In the genomic region with DNA sequence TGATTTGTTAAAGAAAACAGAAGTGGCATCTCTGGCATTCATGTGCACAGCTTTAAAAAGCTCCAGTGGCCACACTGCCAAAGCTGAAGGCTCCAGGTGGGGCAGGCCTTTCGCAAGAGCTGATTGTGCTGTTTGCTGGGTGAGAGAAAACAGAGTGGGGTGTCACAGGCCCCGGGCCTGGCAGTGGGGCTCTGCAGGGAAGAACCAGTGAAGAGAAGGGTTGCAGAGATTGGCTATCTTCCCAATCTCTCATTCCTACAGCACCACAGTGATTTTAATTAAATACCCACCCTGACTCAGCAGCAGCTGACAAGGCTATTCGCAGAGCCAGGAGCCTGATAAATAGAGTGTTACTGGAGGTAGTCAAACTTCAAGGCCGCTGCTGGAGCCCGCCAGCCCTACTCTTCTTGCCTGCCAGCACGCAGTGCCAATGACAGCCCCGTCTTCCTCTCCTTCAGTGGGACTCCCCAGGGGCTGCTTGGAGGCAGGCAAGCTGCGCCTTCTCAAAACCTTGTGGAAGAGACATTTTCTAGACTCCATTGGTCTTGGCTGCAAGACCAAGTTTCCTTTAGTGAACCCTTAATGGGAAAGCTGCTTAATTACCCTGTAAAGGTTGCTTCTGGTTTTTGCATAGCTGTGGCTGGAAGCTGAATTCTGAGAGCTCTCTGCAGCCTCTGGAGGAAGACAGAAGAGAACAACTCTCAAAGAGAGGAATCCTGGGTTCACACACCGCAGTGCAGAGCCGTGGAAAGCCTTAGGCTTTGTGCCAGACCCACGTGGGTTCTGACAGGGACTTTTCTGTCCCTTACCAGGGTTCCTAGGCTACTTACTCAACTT, we compare ENCODE assay signal across 16 cellular contexts.
DNase-seq lines count a peak whose midpoint lies in the region; ATAC-seq and TF ChIP-seq lines count a peak whose summit lies in the region.
"Had no signal": no experiment of that assay in that cellular context is flagged by ENCODE, and none has a peak within 500 bp of the region (broad histone marks: within the 10 kb centered on the region; RNA-seq: fewer than 3 reads in every experiment).

No MANE protein-coding gene starts in this region.

- no peak for TF ChIP-seq POLR2A in upper lobe of left lung (IDR thresholded peaks at IDR 0.05)

- H3K9me3 ChIP-seq in mesodermal cell (ENCODE audit: control insufficient read depth, low read length) (no peaks in the 10 kb centered on the region), upper lobe of left lung (no peaks in the 10 kb centered on the region)

- 61 to 68% methylated on average over 7 to 9 of the region's 11 CpGs for WGBS in mesodermal cell (ENCODE audit: insufficient coverage in 2 of 2), 2 experiments
- 56 to 65% methylated on average over 10 to 11 of the region's 11 CpGs for WGBS in upper lobe of left lung, 2 donors

- no peak overlapping the region for H3K4me3 Mint-ChIP-seq in activated T-helper 2 cell treated with anti-CD3 and anti-CD28 coated beads, Interferon-gamma antibody, Interleukin-2, Interleukin-4, amounts not matched to agents 10 μg/mL and 5 μg/mL and 100 μg/mL, durations not matched to agents 14 hours and 24 hours and 36 hours (ENCODE audit: low read depth)
- H3K4me3 Mint-ChIP-seq: activated naive CD8-positive, alpha-beta T cell treated with anti-CD3 and anti-CD28 coated beads for 36 hours; nephron; stimulated activated naive CD8-positive, alpha-beta T cell treated with anti-CD3 and anti-CD28 coated beads, Interleukin-15, amount 100 ng/mL, for 72 hours had no signal

- no peak for TF ChIP-seq EP300 in upper lobe of left lung (IDR thresholded peaks at IDR 0.05)

- intact Hi-C loops in Right ventricle myocardium inferior (cut with DNase I) = loop anchor here (5.0 to 10.0 kb wide), 3 partner anchors 95 to 323 kb away; no protein-coding TSS in a partner anchor
- intact Hi-C loops in cardiac septum (cut with DNase I) = loop anchor here (10.0 kb wide), 1 partner anchor 197 kb away; no protein-coding TSS in a partner anchor
- intact Hi-C loops in activated T-helper 2 cell treated with anti-CD3 and anti-CD28 coated beads, Interferon-gamma antibody, Interleukin-2, Interleukin-4, amounts not matched to agents 10 μg/mL and 5 μg/mL and 100 μg/mL, durations not matched to agents 14 hours and 24 hours and 36 hours (cut with micrococcal nuclease) = no loop called here

- H3K27me3 ChIP-seq in upper lobe of left lung = no peaks in the 10 kb centered on the region

- no peak overlapping the region for H3K4me3 ChIP-seq in fibroblast of mammary gland (ENCODE audit: control insufficient read depth, low read depth, low read length)
- H3K4me3 ChIP-seq in mesodermal cell (ENCODE audit: extremely low read depth, insufficient read depth, low read length, poor library complexity, severe bottlenecking) = no peak overlapping the region
- H3K4me3 ChIP-seq in upper lobe of left lung = no peak overlapping the region
- H3K4me3 ChIP-seq: A549 had no signal

- no peaks in the 10 kb centered on the region for H3K9me3 Mint-ChIP-seq in activated T-helper 2 cell treated with anti-CD3 and anti-CD28 coated beads, Interferon-gamma antibody, Interleukin-2, Interleukin-4, amounts not matched to agents 10 μg/mL and 5 μg/mL and 100 μg/mL, durations not matched to agents 14 hours and 24 hours and 36 hours
- H3K9me3 Mint-ChIP-seq: activated naive CD8-positive, alpha-beta T cell treated with anti-CD3 and anti-CD28 coated beads for 36 hours; nephron; stimulated activated naive CD8-positive, alpha-beta T cell treated with anti-CD3 and anti-CD28 coated beads, Interleukin-15, amount 100 ng/mL, for 72 hours had no signal

- peak; percentile 92 for ATAC-seq in Right ventricle myocardium inferior
- ATAC-seq in upper lobe of left lung (ENCODE audit: low FRiP score in 2 of 2) = peak; percentile 50 to 53
- no peak for ATAC-seq in GM21390 (IDR thresholded peaks at IDR 0.05; ENCODE audit: unreplicated experiment)
- ATAC-seq: stimulated activated naive CD8-positive, alpha-beta T cell treated with anti-CD3 and anti-CD28 coated beads, Interleukin-15, amount 100 ng/mL, for 72 hours had no signal

- H3K27ac ChIP-seq in mesodermal cell (ENCODE audit: low read depth, low read length, severe bottlenecking) = peak overlapping the region; percentile 55
- H3K27ac ChIP-seq in upper lobe of left lung = no peak overlapping the region
- H3K27ac ChIP-seq: A549 had no signal

- no peak overlapping the region for H3K27ac Mint-ChIP-seq in activated T-helper 2 cell treated with anti-CD3 and anti-CD28 coated beads, Interferon-gamma antibody, Interleukin-2, Interleukin-4, amounts not matched to agents 10 μg/mL and 5 μg/mL and 100 μg/mL, durations not matched to agents 14 hours and 24 hours and 36 hours
- H3K27ac Mint-ChIP-seq: activated naive CD8-positive, alpha-beta T cell treated with anti-CD3 and anti-CD28 coated beads for 36 hours; stimulated activated naive CD8-positive, alpha-beta T cell treated with anti-CD3 and anti-CD28 coated beads, Interleukin-15, amount 100 ng/mL, for 72 hours had no signal

- DNase-seq in Right ventricle myocardium inferior (ENCODE audit: missing footprints) = peak; percentile 77
- no peak for DNase-seq in cardiac septum (ENCODE audit: low spot score)
- peak; percentile 14 for DNase-seq in fibroblast of mammary gland (ENCODE audit: low read depth)
- DNase-seq in upper lobe of left lung = peak in 1 of 2 donors; percentile 32
- no peak for DNase-seq in HuH-7.5 (ENCODE audit: low spot score)
- DNase-seq in activated T-helper 2 cell treated with anti-CD3 and anti-CD28 coated beads, Interferon-gamma antibody, Interleukin-2, Interleukin-4, amounts not matched to agents 10 μg/mL and 5 μg/mL and 100 μg/mL, durations not matched to agents 14 hours and 24 hours and 36 hours (ENCODE audit: low spot score) = no peak
- DNase-seq: activated naive CD8-positive, alpha-beta T cell treated with anti-CD3 and anti-CD28 coated beads for 36 hours; effector memory CD4-positive, alpha-beta T cell; EL; OCI-M1; stimulated activated naive CD8-positive, alpha-beta T cell treated with anti-CD3 and anti-CD28 coated beads, Interleukin-15, amount 100 ng/mL, for 72 hours; T-helper 9 cell had no signal

- peaks cover 9% of the 10 kb centered on the region for H3K4me1 ChIP-seq in mesodermal cell (ENCODE audit: control insufficient read depth, insufficient read depth, low read length, poor library complexity, severe bottlenecking)
- H3K4me1 ChIP-seq in upper lobe of left lung = no peaks in the 10 kb centered on the region
- H3K4me1 ChIP-seq: A549 had no signal

- H3K27me3 Mint-ChIP-seq in activated T-helper 2 cell treated with anti-CD3 and anti-CD28 coated beads, Interferon-gamma antibody, Interleukin-2, Interleukin-4, amounts not matched to agents 10 μg/mL and 5 μg/mL and 100 μg/mL, durations not matched to agents 14 hours and 24 hours and 36 hours (ENCODE audit: low read depth) = no peaks in the 10 kb centered on the region
- H3K27me3 Mint-ChIP-seq: activated naive CD8-positive, alpha-beta T cell treated with anti-CD3 and anti-CD28 coated beads for 36 hours; stimulated activated naive CD8-positive, alpha-beta T cell treated with anti-CD3 and anti-CD28 coated beads, Interleukin-15, amount 100 ng/mL, for 72 hours had no signal

- no peaks in the 10 kb centered on the region for H3K4me1 Mint-ChIP-seq in activated T-helper 2 cell treated with anti-CD3 and anti-CD28 coated beads, Interferon-gamma antibody, Interleukin-2, Interleukin-4, amounts not matched to agents 10 μg/mL and 5 μg/mL and 100 μg/mL, durations not matched to agents 14 hours and 24 hours and 36 hours (ENCODE audit: low read depth)
- H3K4me1 Mint-ChIP-seq: activated naive CD8-positive, alpha-beta T cell treated with anti-CD3 and anti-CD28 coated beads for 36 hours; stimulated activated naive CD8-positive, alpha-beta T cell treated with anti-CD3 and anti-CD28 coated beads, Interleukin-15, amount 100 ng/mL, for 72 hours had no signal

- TF ChIP-seq CTCF in fibroblast of mammary gland (conservative IDR thresholded peaks at IDR 0.05; ENCODE audit: control insufficient read depth, insufficient read depth, low read depth, low read length) (no peak), upper lobe of left lung (IDR thresholded peaks at IDR 0.05) (no peak)

- no peaks in the 10 kb centered on the region for H3K36me3 Mint-ChIP-seq in activated T-helper 2 cell treated with anti-CD3 and anti-CD28 coated beads, Interferon-gamma antibody, Interleukin-2, Interleukin-4, amounts not matched to agents 10 μg/mL and 5 μg/mL and 100 μg/mL, durations not matched to agents 14 hours and 24 hours and 36 hours (ENCODE audit: low read depth)
- H3K36me3 Mint-ChIP-seq: activated naive CD8-positive, alpha-beta T cell treated with anti-CD3 and anti-CD28 coated beads for 36 hours had no signal

- H3K36me3 ChIP-seq in mesodermal cell (ENCODE audit: control insufficient read depth, insufficient read depth, low read length) = no peaks in the 10 kb centered on the region
- H3K36me3 ChIP-seq in upper lobe of left lung = no peaks in the 10 kb centered on the region

Comparison
In these comparisons a context has a peak if more than half of its experiments do, and no peak if none do; other contexts are left out.
1. DNase-seq: peak in Right ventricle myocardium inferior (single experiment) and fibroblast of mammary gland (single experiment); none in cardiac septum (single experiment), HuH-7.5 (single experiment) and activated T-helper 2 cell treated with anti-CD3 and anti-CD28 coated beads, Interferon-gamma antibody, Interleukin-2, Interleukin-4, amounts not matched to agents 10 μg/mL and 5 μg/mL and 100 μg/mL, durations not matched to agents 14 hours and 24 hours and 36 hours (single experiment).